27 cellular contexts compared by ENCODE assay signal in genomic region chr12:68577949-68578348, GRCh38.
"Had no signal": no experiment of that assay in that cellular context is flagged by ENCODE, and none has a peak within 500 bp of the region (broad histone marks: within the 10 kb centered on the region; RNA-seq: fewer than 3 reads in every experiment).

No MANE protein-coding gene starts in this region.

- H3K9me3 ChIP-seq: breast epithelium, ovary, right lobe of liver, stomach, thyroid gland, upper lobe of left lung, vagina had no signal

- H3K4me1 Mint-ChIP-seq: activated T-helper 17 cell treated with anti-CD3 and anti-CD28 coated beads, Interleukin-2, amount 50 U/mL, for 72 hours; endodermal cell had no signal

- DNase-seq: activated CD4-positive, alpha-beta T cell treated with anti-CD3 and anti-CD28 coated beads for 36 hours; activated CD4-positive, alpha-beta T cell treated with anti-CD3 and anti-CD28 coated beads, Interleukin-2, amount 50 U/mL, for 48 hours; activated CD4-positive, CD25-positive, alpha-beta regulatory T cell; activated naive CD4-positive, alpha-beta T cell; activated T-cell treated with anti-CD3 and anti-CD28 coated beads, Interleukin-2, amount 50 U/mL, for 4 hours; endodermal cell; foreskin fibroblast; head of caudate nucleus; hippocampal formation; left cardiac atrium; mammary epithelial cell; ovary; right lobe of liver; stimulated activated CD4-positive, alpha-beta T cell treated with anti-CD3 and anti-CD28 coated beads, Interleukin-2, amount 100 ng/mL, for 48 hours; stomach; T-helper 1 cell; thyroid gland; upper lobe of left lung had no signal

- H3K27ac Mint-ChIP-seq: activated CD4-positive, alpha-beta T cell treated with anti-CD3 and anti-CD28 coated beads for 36 hours; activated T-helper 17 cell treated with anti-CD3 and anti-CD28 coated beads, Interleukin-2, amount 50 U/mL, for 72 hours; dendritic cell treated with granulocyte-macrophage colony-stimulating factor and Interleukin-4, amounts not matched to agents 40 ng/mL and 50 ng/mL, for 4 days; endodermal cell; progenitor cell of endocrine pancreas; T-helper 2 cell treated with Interferon-gamma antibody and Interleukin-4, amounts not matched to agents 5 μg/mL and 100 μg/mL, for 36 hours had no signal

- H3K27me3 ChIP-seq: breast epithelium, ovary, right lobe of liver, stomach, thyroid gland, upper lobe of left lung, vagina had no signal

- H3K27me3 Mint-ChIP-seq: activated CD4-positive, alpha-beta T cell treated with anti-CD3 and anti-CD28 coated beads for 36 hours; activated T-helper 17 cell treated with anti-CD3 and anti-CD28 coated beads, Interleukin-2, amount 50 U/mL, for 72 hours; central memory CD8-positive, alpha-beta T cell; dendritic cell treated with granulocyte-macrophage colony-stimulating factor and Interleukin-4, amounts not matched to agents 40 ng/mL and 50 ng/mL, for 4 days; progenitor cell of endocrine pancreas had no signal

- H3K4me3 ChIP-seq: breast epithelium, ovary, right lobe of liver, stomach, thyroid gland, upper lobe of left lung, vagina had no signal

- H3K36me3 ChIP-seq: breast epithelium, ovary, right lobe of liver, stomach, thyroid gland, upper lobe of left lung, vagina had no signal

- H3K4me1 ChIP-seq: breast epithelium, right lobe of liver, stomach, thyroid gland, upper lobe of left lung, vagina had no signal

- ATAC-seq: activated CD4-positive, alpha-beta T cell treated with anti-CD3 and anti-CD28 coated beads for 36 hours; activated T-cell treated with anti-CD3 and anti-CD28 coated beads, Interleukin-2, amount 50 U/mL, for 4 hours; activated T-helper 17 cell treated with anti-CD3 and anti-CD28 coated beads, Interleukin-2, amount 50 U/mL, for 72 hours; esophagus mucosa; left cardiac atrium; right lobe of liver had no signal

- H3K9me3 Mint-ChIP-seq: activated T-cell treated with anti-CD3 and anti-CD28 coated beads, Interleukin-2, amount 50 U/mL, for 4 hours; activated T-helper 17 cell treated with anti-CD3 and anti-CD28 coated beads, Interleukin-2, amount 50 U/mL, for 72 hours; central memory CD8-positive, alpha-beta T cell; dendritic cell treated with granulocyte-macrophage colony-stimulating factor and Interleukin-4, amounts not matched to agents 40 ng/mL and 50 ng/mL, for 4 days; endodermal cell; T-helper 2 cell treated with Interferon-gamma antibody and Interleukin-4, amounts not matched to agents 5 μg/mL and 100 μg/mL, for 36 hours had no signal

- H3K27ac ChIP-seq: breast epithelium, ovary, right lobe of liver, stomach, thyroid gland, upper lobe of left lung, vagina had no signal

- FAIRE-seq: keratinocyte had no signal

- H3K4me3 Mint-ChIP-seq: activated CD4-positive, alpha-beta T cell treated with anti-CD3 and anti-CD28 coated beads for 36 hours; activated T-cell treated with anti-CD3 and anti-CD28 coated beads, Interleukin-2, amount 50 U/mL, for 4 hours; activated T-helper 17 cell treated with anti-CD3 and anti-CD28 coated beads, Interleukin-2, amount 50 U/mL, for 72 hours; central memory CD8-positive, alpha-beta T cell; dendritic cell treated with granulocyte-macrophage colony-stimulating factor and Interleukin-4, amounts not matched to agents 40 ng/mL and 50 ng/mL, for 4 days; endodermal cell; T-helper 2 cell treated with Interferon-gamma antibody and Interleukin-4, amounts not matched to agents 5 μg/mL and 100 μg/mL, for 36 hours had no signal
